In the genomic region with DNA sequence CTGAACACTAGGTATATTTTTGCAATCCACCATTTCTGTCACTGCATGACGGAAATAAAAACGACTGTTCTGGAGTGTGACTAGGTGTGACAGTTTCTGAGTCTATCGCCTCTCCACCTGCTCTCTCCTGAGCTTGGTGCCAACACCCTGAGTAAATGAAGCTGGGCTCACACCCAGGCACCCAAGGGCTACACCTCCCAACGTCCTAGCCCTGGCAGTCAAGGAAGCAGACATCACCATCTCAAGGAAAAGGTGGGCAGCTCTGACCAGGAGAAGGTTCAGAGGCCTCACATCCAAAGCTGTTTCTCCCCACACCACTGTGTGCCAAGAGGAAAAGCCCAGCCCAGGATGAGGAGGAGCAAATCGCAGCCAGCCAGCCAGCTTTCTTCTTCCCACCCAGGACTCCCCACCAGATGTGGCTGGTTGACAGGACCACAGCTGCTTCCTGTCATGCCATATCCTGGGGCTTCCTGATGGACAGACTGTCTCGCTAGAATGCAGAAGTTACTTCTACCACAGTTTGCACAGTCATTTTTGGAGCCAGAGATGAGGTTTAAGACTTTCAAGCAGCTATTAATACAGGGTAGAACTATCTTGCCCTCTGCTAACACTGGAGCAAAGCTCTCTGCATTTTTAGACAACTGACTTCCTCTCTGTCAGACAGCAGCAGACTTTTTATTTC, we compare ENCODE assay signal across 9 cellular contexts. TPM values are rescaled to one million over a fixed set of nuclear protein-coding genes. Genes with fewer than 3 reads are reported as not detected.
DNase-seq lines count a peak whose midpoint lies in the region; ATAC-seq, FAIRE-seq and TF ChIP-seq lines count a peak whose summit lies in the region.
"Had no signal": no experiment of that assay in that cellular context is flagged by ENCODE, and none has a peak within 500 bp of the region (broad histone marks: within the 10 kb centered on the region; RNA-seq: fewer than 3 reads in every experiment).

No MANE protein-coding gene starts in this region.

- SMC1A ChIA-PET in GM12878 (lab: Charles Lee; ENCODE audit: uncharacterized antibody, unreplicated experiment) = interaction anchor here (0.7 to 6.5 kb wide), 29 partner anchors 12 to 485 kb away, joined by 3 to 120 read pairs (median 5); a partner anchor contains a TSS

- H3K27me3 ChIP-seq in GM12878 (replicated peaks in 1 of 2; ENCODE audit: control insufficient read depth in 2 of 2, insufficient read depth in 2 of 2, low read length in 1 of 2) = no peaks in the 10 kb centered on the region
- no peaks in the 10 kb centered on the region for H3K27me3 ChIP-seq in right lobe of liver
- H3K27me3 ChIP-seq in thyroid gland = no peaks in the 10 kb centered on the region
- H3K27me3 ChIP-seq in osteoblast (ENCODE audit: insufficient read depth, low read length) = no peaks in the 10 kb centered on the region

- peak; percentile 59 to 95 for TF ChIP-seq EP300 in GM12878 (IDR thresholded peaks at IDR 0.05; ENCODE audit: borderline replicate concordance in 1 of 2, control insufficient read depth in 1 of 2, low read depth in 2 of 2, low read length in 2 of 2)

- in situ Hi-C loops in GM12878 (cut with MboI) = no loop called here

- TF ChIP-seq POLR2A in GM12878 (IDR thresholded peaks at IDR 0.05; ENCODE audit: low read depth, low read length) (peak; percentile 40), right lobe of liver (IDR thresholded peaks at IDR 0.05) (peak; percentile 38), thyroid gland (IDR thresholded peaks at IDR 0.05) (no peak)

- H2AFZ ChIP-seq in GM12878 (ENCODE audit: control insufficient read depth, low read depth, low read length) (no peak overlapping the region), osteoblast (ENCODE audit: low read length) (no peak overlapping the region)

- DNase-seq in MV-4-11 (lab: John Stamatoyannopoulos, UW) (peak; percentile 98), GM12878 (ENCODE audit: low read depth, low spot score) (peak; percentile 97), right lobe of liver (peak; percentile 43 to 66 (median 60)), thyroid gland (peak; percentile 34 to 43), osteoblast (ENCODE audit: insufficient read length, low spot score, missing footprints) (no peak)

- H3K9me3 ChIP-seq in GM12878 (replicated peaks; ENCODE audit: control insufficient read depth, insufficient read depth, low read length) (peaks cover 12% of the 10 kb centered on the region), right lobe of liver (no peaks in the 10 kb centered on the region), thyroid gland (no peaks in the 10 kb centered on the region), osteoblast (ENCODE audit: low read depth, low read length) (no peaks in the 10 kb centered on the region)

- H3K79me2 ChIP-seq in GM12878 (ENCODE audit: control insufficient read depth, insufficient read depth, low read length) (peaks cover 72% of the 10 kb centered on the region), osteoblast (ENCODE audit: insufficient read depth, low read length) (peaks cover 74% of the 10 kb centered on the region)

- peak; percentile 85 for FAIRE-seq in GM12878 (lab: Jason Lieb, UNC)

- H4K20me1 ChIP-seq in GM12878 (ENCODE audit: control insufficient read depth, insufficient read depth) (no peaks in the 10 kb centered on the region), osteoblast (ENCODE audit: insufficient read depth, low read length) (peaks cover 55% of the 10 kb centered on the region)

- peak overlapping the region; percentile 70 for H3K9ac ChIP-seq in GM12878 (ENCODE audit: control insufficient read depth, insufficient read depth, low read length)

- peak overlapping the region; percentile 17; the same call in 1 of the 2 replicates for H3K4me3 ChIP-seq in GM08714 (ENCODE audit: low read length)
- peak overlapping the region; percentile 93 for H3K4me3 ChIP-seq in GM12878
- no peak overlapping the region for H3K4me3 ChIP-seq in right lobe of liver
- H3K4me3 ChIP-seq in thyroid gland (replicated peaks in 1 of 3) = no peak overlapping the region
- no peak overlapping the region for H3K4me3 ChIP-seq in osteoblast (ENCODE audit: insufficient read depth, low read length)

- TF ChIP-seq CTCF in GM12878 (IDR thresholded peaks at IDR 0.05 in 2 of 3, conservative IDR thresholded peaks at IDR 0.05 in 1 of 3; ENCODE audit: control insufficient read depth in 2 of 3, extremely low read depth in 1 of 3, insufficient read depth in 1 of 3, low read depth in 3 of 3, low read length in 3 of 3) (no peak), right lobe of liver (IDR thresholded peaks at IDR 0.05) (no peak), thyroid gland (IDR thresholded peaks at IDR 0.05) (no peak), osteoblast (IDR thresholded peaks at IDR 0.05; ENCODE audit: extremely low read depth, low read depth, low read length) (no peak)

- intact Hi-C loops in GM12878 (cut with micrococcal nuclease; ENCODE audit: unreplicated experiment) (loop anchor here (2.0 kb wide), 2 partner anchors 13 to 27 kb away; a partner anchor contains a TSS), right lobe of liver (cut with DNase I) (no loop called here), thyroid gland (cut with DNase I) (no loop called here)

- H3K4me1 ChIP-seq in GM12878 (ENCODE audit: control insufficient read depth, insufficient read depth, low read length) (peaks cover 40% of the 10 kb centered on the region), right lobe of liver (peaks cover 0 to 71% (median 19%) of the 10 kb centered on the region in 4 donors), thyroid gland (peaks cover 46 to 78% of the 10 kb centered on the region in 2 donors), osteoblast (ENCODE audit: insufficient read depth, low read length) (peaks cover 19% of the 10 kb centered on the region)

- H3K27ac ChIP-seq in GM12878 (ENCODE audit: control insufficient read depth, insufficient read depth) (peak overlapping the region; percentile 94), right lobe of liver (peak overlapping the region; percentile 13 to 42 (median 19)), thyroid gland (peak overlapping the region; percentile 35 to 78 (median 67)), osteoblast (ENCODE audit: low read depth, low read length) (no peak overlapping the region)

- RAD21 ChIA-PET in GM12878 (lab: Charles Lee; ENCODE audit: unreplicated experiment) = interaction anchor here (0.9 to 4.8 kb wide), 21 partner anchors 10 to 158 kb away, joined by 3 to 57 read pairs (median 10); a partner anchor contains a TSS

- ATAC-seq in GM21515 (IDR thresholded peaks at IDR 0.05; ENCODE audit: unreplicated experiment) (peak; percentile 57), GM12878 (peak; percentile 76), right lobe of liver (peak in 2 of 4 donors; percentile 7), HG03039 (IDR thresholded peaks at IDR 0.05; ENCODE audit: unreplicated experiment) (no peak)

- peaks cover 2 to 16% of the 10 kb centered on the region in 2 experiments; a peak in 2 of 4 replicates for H3K36me3 ChIP-seq in GM12878 (ENCODE audit: control insufficient read depth in 2 of 2, insufficient read depth in 2 of 2, low read length in 1 of 2)
- no peaks in the 10 kb centered on the region for H3K36me3 ChIP-seq in right lobe of liver
- no peaks in the 10 kb centered on the region for H3K36me3 ChIP-seq in thyroid gland
- H3K36me3 ChIP-seq in osteoblast (ENCODE audit: insufficient read depth, low read length) = peaks cover 5% of the 10 kb centered on the region

- WGBS in GM12878 (ENCODE audit: insufficient coverage, insufficient replicate concordance, low lambda C conversion rate, missing lambda C conversion rate) = 0% methylated on average over 6 of the region's 6 CpGs
- 57% methylated on average over 3 of the region's 6 CpGs for WGBS in right lobe of liver (ENCODE audit: insufficient coverage, low coverage, low lambda C conversion rate, missing lambda C conversion rate)
- 52 to 59% methylated on average over 6 of the region's 6 CpGs for WGBS in thyroid gland, 2 donors

- BruUV-seq in GM12878 (replicated peaks; lab: Mats Ljungman, UMichigan) = no TSS peak

- peak overlapping the region; percentile 79 for H3K4me2 ChIP-seq in GM12878 (ENCODE audit: control insufficient read depth, insufficient read depth)
- H3K4me2 ChIP-seq in osteoblast (ENCODE audit: insufficient read depth, low read length) = no peak overlapping the region

- CTCF ChIA-PET in GM12878 (lab: Yijun Ruan, JAX) = interaction anchor here (0.6 to 11.2 kb wide), 23 partner anchors 9 to 101 kb away, joined by 3 to 129 read pairs (median 4); a partner anchor contains a TSS

- POLR2A ChIA-PET in GM12878 (lab: Charles Lee) = interaction anchor here (0.6 to 5.2 kb wide), 28 partner anchors 11 to 658 kb away, joined by 3 to 80 read pairs (median 4); a partner anchor contains a TSS

- 0 out of 2 replicates have a peak, but pooled peaks have one; percentile 8 for TF ChIP-seq RAD21 in GM12878 (IDR thresholded peaks at IDR 0.05; ENCODE audit: insufficient read depth, low read depth, low read length)

RNA-seq across cellular contexts. Expression of a gene that starts 3.3 kb away (rescaled TPM):
- 61.5 and 62.7 TPM in 2 replicates for total RNA-seq in GM12878 (2013; cell fraction: nucleolus; rRNA removed)
- total RNA-seq in GM12878 (2014; rRNA removed) (51.2 and 54.8 TPM in 2 replicates), GM12878 (2014; rRNA removed; fragmentation: Illumina TruSeq; extraction: Trizol) (33.4 and 34.2 TPM in 2 replicates), GM12878 (2021) (98.5 and 101 TPM in 2 replicates), right lobe of liver (10 to 100 TPM; 33.9 to 45.9 (median 41.7) TPM), thyroid gland (100 to 1,000 TPM in 2 of 4 donors, 10 to 100 TPM in 2; 59.3 to 129 (median 104) TPM), osteoblast (23.9 and 28.3 TPM in 2 replicates)
- polyA plus RNA-seq in GM12878 (2011; ENCODE audit: low read depth) = 45.6 TPM
- polyA plus RNA-seq in GM12878 (2011; rRNA removed) (30.8 and 117 TPM in 2 replicates), GM12878 (2014; fragmentation: Illumina TruSeq; extraction: Trizol) (112 and 114 TPM in 2 replicates), GM12878 (2014; fragmentation: Nextera tagmentation; extraction: Ambion mirVana) (10 to 100 TPM; 10.9 to 22.5 TPM), GM12878 (2014; rRNA removed) (98.4 and 118 TPM in 2 replicates), GM12878 (2016; fragmentation: Nextera tagmentation; extraction: Ambion mirVana) (100 to 1,000 TPM; 156 to 158 TPM)
- polyA plus RNA-seq in GM12878 (2011; cell fraction: cytosol; rRNA removed) = 93.5 and 127 TPM in 2 replicates
- polyA plus RNA-seq in GM12878 (2011; cell fraction: nucleus; rRNA removed) = 94.2 and 105 TPM in 2 replicates
- 80.2 and 83.4 TPM in 2 replicates for polyA plus RNA-seq in GM12878 (2012)
- 106 and 111 TPM in 2 replicates for polyA minus RNA-seq in GM12878 (2011; rRNA and poly(A)+ RNA removed)
- 42.9 and 46.9 TPM in 2 replicates for polyA minus RNA-seq in GM12878 (2011; cell fraction: cytosol; rRNA and poly(A)+ RNA removed)
- polyA minus RNA-seq in GM12878 (2011; cell fraction: nucleus; rRNA and poly(A)+ RNA removed) = 23.8 and 33.4 TPM in 2 replicates

RNA-seq across cellular contexts. Expression of a gene that starts 20.0 kb away (rescaled TPM):
- total RNA-seq in GM12878 (2013; cell fraction: nucleolus; rRNA removed) = 139 and 141 TPM in 2 replicates
- total RNA-seq in GM12878 (2014; rRNA removed) = 48.9 and 52.6 TPM in 2 replicates
- 35.2 and 36.2 TPM in 2 replicates for total RNA-seq in GM12878 (2014; rRNA removed; fragmentation: Illumina TruSeq; extraction: Trizol)
- 41.6 and 44.6 TPM in 2 replicates for total RNA-seq in GM12878 (2021)
- 63.8 TPM for polyA plus RNA-seq in GM12878 (2011; ENCODE audit: low read depth)
- polyA plus RNA-seq in GM12878 (2011; rRNA removed) = 33.5 and 68.6 TPM in 2 replicates
- 86.2 and 120 TPM in 2 replicates for polyA plus RNA-seq in GM12878 (2011; cell fraction: cytosol; rRNA removed)
- 128 and 213 TPM in 2 replicates for polyA plus RNA-seq in GM12878 (2011; cell fraction: nucleus; rRNA removed)
- polyA plus RNA-seq in GM12878 (2012) = 91.5 and 97.0 TPM in 2 replicates
- 51.8 and 93.9 TPM in 2 replicates for polyA plus RNA-seq in GM12878 (2014; fragmentation: Illumina TruSeq; extraction: Trizol)
- polyA plus RNA-seq in GM12878 (2014; fragmentation: Nextera tagmentation; extraction: Ambion mirVana) = 10 to 100 TPM; 38.3 to 43.6 TPM
- polyA plus RNA-seq in GM12878 (2014; rRNA removed) = 48.6 and 49.8 TPM in 2 replicates
- 10 to 100 TPM; 35.6 to 43.1 TPM for polyA plus RNA-seq in GM12878 (2016; fragmentation: Nextera tagmentation; extraction: Ambion mirVana)
- polyA minus RNA-seq in GM12878 (2011; rRNA and poly(A)+ RNA removed) = 77.2 and 93.3 TPM in 2 replicates
- 13.1 and 20.6 TPM in 2 replicates for polyA minus RNA-seq in GM12878 (2011; cell fraction: cytosol; rRNA and poly(A)+ RNA removed)
- polyA minus RNA-seq in GM12878 (2011; cell fraction: nucleus; rRNA and poly(A)+ RNA removed) = 61.1 and 79.2 TPM in 2 replicates
- total RNA-seq in right lobe of liver = 10 to 100 TPM; 23.5 to 69.7 (median 40.8) TPM
- 10 to 100 TPM; 72.2 to 91.1 (median 88.5) TPM for total RNA-seq in thyroid gland
- total RNA-seq in osteoblast = 33.9 and 54.3 TPM in 2 replicates

RNA-seq across cellular contexts. Expression of a gene that starts 26.9 kb away (rescaled TPM):
- total RNA-seq in GM12878 (2013; cell fraction: nucleolus; rRNA removed) = 50.6 and 54.0 TPM in 2 replicates
- 28.2 and 29.4 TPM in 2 replicates for total RNA-seq in GM12878 (2014; rRNA removed)
- 12.3 and 14.1 TPM in 2 replicates for total RNA-seq in GM12878 (2014; rRNA removed; fragmentation: Illumina TruSeq; extraction: Trizol)
- 27.8 and 31.9 TPM in 2 replicates for total RNA-seq in GM12878 (2021)
- 10.4 TPM for polyA plus RNA-seq in GM12878 (2011; ENCODE audit: low read depth)
- polyA plus RNA-seq in GM12878 (2011; rRNA removed) = 29.7 and 38.8 TPM in 2 replicates
- polyA plus RNA-seq in GM12878 (2011; cell fraction: cytosol; rRNA removed) = 35.0 and 41.0 TPM in 2 replicates
- polyA plus RNA-seq in GM12878 (2011; cell fraction: nucleus; rRNA removed) = 214 and 258 TPM in 2 replicates
- 15.2 and 22.4 TPM in 2 replicates for polyA plus RNA-seq in GM12878 (2012)
- 19.9 and 25.4 TPM in 2 replicates for polyA plus RNA-seq in GM12878 (2014; fragmentation: Illumina TruSeq; extraction: Trizol)
- 1 to 10 TPM in 1 of 2 experiments, under 1 TPM in 1; 0.64 to 1.4 TPM for polyA plus RNA-seq in GM12878 (2014; fragmentation: Nextera tagmentation; extraction: Ambion mirVana)
- 35.3 and 38.9 TPM in 2 replicates for polyA plus RNA-seq in GM12878 (2014; rRNA removed)
- polyA plus RNA-seq in GM12878 (2016; fragmentation: Nextera tagmentation; extraction: Ambion mirVana) = 10 to 100 TPM; 26.2 to 28.1 TPM
- polyA minus RNA-seq in GM12878 (2011; rRNA and poly(A)+ RNA removed) = 19.2 and 19.5 TPM in 2 replicates
- polyA minus RNA-seq in GM12878 (2011; cell fraction: cytosol; rRNA and poly(A)+ RNA removed) = 6.1 and 9.3 TPM in 2 replicates
- polyA minus RNA-seq in GM12878 (2011; cell fraction: nucleus; rRNA and poly(A)+ RNA removed) = 21.8 and 23.7 TPM in 2 replicates
- total RNA-seq in right lobe of liver = 10 to 100 TPM; 19.7 to 25.1 (median 22.1) TPM
- 10 to 100 TPM; 40.9 to 91.1 (median 74.7) TPM for total RNA-seq in thyroid gland
- total RNA-seq in osteoblast = 19.4 and 21.4 TPM in 2 replicates

RNA-seq across cellular contexts. Expression of a gene that starts 36.8 kb away (rescaled TPM):
- total RNA-seq in GM12878 (2013; cell fraction: nucleolus; rRNA removed) = 71.1 and 78.1 TPM in 2 replicates
- total RNA-seq in GM12878 (2014; rRNA removed) (37.1 and 39.5 TPM in 2 replicates), GM12878 (2014; rRNA removed; fragmentation: Illumina TruSeq; extraction: Trizol) (23.7 and 26.4 TPM in 2 replicates), GM12878 (2021) (41.6 and 53.2 TPM in 2 replicates), right lobe of liver (10 to 100 TPM; 11.1 to 14.7 (median 13.3) TPM), thyroid gland (100 to 1,000 TPM in 1 of 4 donors, 10 to 100 TPM in 3; 72.1 to 136 (median 88.2) TPM), osteoblast (36.6 and 46.3 TPM in 2 replicates)
- polyA plus RNA-seq in GM12878 (2011; ENCODE audit: low read depth) = 68.3 TPM
- polyA plus RNA-seq in GM12878 (2011; rRNA removed) (32.3 and 40.9 TPM in 2 replicates), GM12878 (2014; fragmentation: Illumina TruSeq; extraction: Trizol) (30.5 and 41.6 TPM in 2 replicates), GM12878 (2014; fragmentation: Nextera tagmentation; extraction: Ambion mirVana) (1 to 10 TPM; 7.6 to 8.9 TPM), GM12878 (2014; rRNA removed) (43.2 and 46.6 TPM in 2 replicates), GM12878 (2016; fragmentation: Nextera tagmentation; extraction: Ambion mirVana) (10 to 100 TPM; 24.2 to 28.2 TPM)
- polyA plus RNA-seq in GM12878 (2011; cell fraction: cytosol; rRNA removed) = 39.2 and 40.6 TPM in 2 replicates
- polyA plus RNA-seq in GM12878 (2011; cell fraction: nucleus; rRNA removed) = 135 and 193 TPM in 2 replicates
- 23.5 and 35.7 TPM in 2 replicates for polyA plus RNA-seq in GM12878 (2012)
- 21.2 and 29.3 TPM in 2 replicates for polyA minus RNA-seq in GM12878 (2011; rRNA and poly(A)+ RNA removed)
- polyA minus RNA-seq in GM12878 (2011; cell fraction: cytosol; rRNA and poly(A)+ RNA removed) = 9.9 and 10.2 TPM in 2 replicates
- polyA minus RNA-seq in GM12878 (2011; cell fraction: nucleus; rRNA and poly(A)+ RNA removed) = 20.4 and 25.0 TPM in 2 replicates

RNA-seq across cellular contexts. Expression of a gene that starts 43.4 kb away (rescaled TPM):
- not detected in 2 replicates for total RNA-seq in GM12878 (2013; cell fraction: nucleolus; rRNA removed)
- total RNA-seq in GM12878 (2014; rRNA removed) = 0.11 TPM in 1 of 2 replicates, not detected in the other
- not detected in 2 replicates for total RNA-seq in GM12878 (2014; rRNA removed; fragmentation: Illumina TruSeq; extraction: Trizol)
- not detected in 2 replicates for total RNA-seq in GM12878 (2021)
- not detected for polyA plus RNA-seq in GM12878 (2011; ENCODE audit: low read depth)
- not detected in 2 replicates for polyA plus RNA-seq in GM12878 (2011; rRNA removed)
- polyA plus RNA-seq in GM12878 (2011; cell fraction: cytosol; rRNA removed) = not detected in 2 replicates
- 0.16 and 0.24 TPM in 2 replicates for polyA plus RNA-seq in GM12878 (2011; cell fraction: nucleus; rRNA removed)
- not detected in 2 replicates for polyA plus RNA-seq in GM12878 (2012)
- not detected in 2 replicates for polyA plus RNA-seq in GM12878 (2014; fragmentation: Illumina TruSeq; extraction: Trizol)
- under 1 TPM in 1 of 2 experiments, not detected in 1; 0.02 TPM for polyA plus RNA-seq in GM12878 (2014; fragmentation: Nextera tagmentation; extraction: Ambion mirVana)
- 0.04 TPM in 1 of 2 replicates, not detected in the other for polyA plus RNA-seq in GM12878 (2014; rRNA removed)
- not detected for polyA plus RNA-seq in GM12878 (2016; fragmentation: Nextera tagmentation; extraction: Ambion mirVana)
- polyA minus RNA-seq in GM12878 (2011; rRNA and poly(A)+ RNA removed) = not detected in 2 replicates
- not detected in 2 replicates for polyA minus RNA-seq in GM12878 (2011; cell fraction: cytosol; rRNA and poly(A)+ RNA removed)
- not detected in 2 replicates for polyA minus RNA-seq in GM12878 (2011; cell fraction: nucleus; rRNA and poly(A)+ RNA removed)
- not detected for total RNA-seq in right lobe of liver
- not detected for total RNA-seq in thyroid gland
- not detected in 2 replicates for total RNA-seq in osteoblast
- total RNA-seq: kidney epithelial cell had no signal

Comparison
In these comparisons a context has a peak if more than half of its experiments do, and no peak if none do; other contexts are left out.
1. H3K4me3 ChIP-seq: peak in GM08714 (single experiment) and GM12878 (single experiment); none in right lobe of liver (0 of 3), thyroid gland (0 of 3) and osteoblast (single experiment).
2. POLR2A ChIP-seq: peak in GM12878 (single experiment) and right lobe of liver (single experiment); none in thyroid gland (0 of 2).